Comparison of ENCODE assay signal across 1 cellular context in the genomic region with DNA sequence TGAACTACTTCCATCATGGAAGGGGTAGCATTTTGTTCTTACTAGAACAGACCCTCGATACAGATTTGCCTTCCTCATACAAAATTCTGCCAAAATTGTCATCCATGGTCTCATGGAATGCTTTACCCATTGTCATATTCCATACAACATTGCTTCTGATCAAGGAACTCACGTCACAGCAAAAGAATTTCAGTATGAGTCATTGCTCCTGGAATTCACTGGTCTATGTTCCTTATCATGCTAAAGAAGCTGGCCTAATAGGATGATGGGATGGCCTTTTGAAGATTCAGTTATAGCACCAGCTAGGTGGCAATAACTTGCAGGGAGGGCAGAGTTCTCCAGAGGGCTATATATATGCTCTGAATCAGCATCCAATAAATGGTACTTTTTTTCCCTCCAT.
TF ChIP-seq lines count a peak whose summit lies in the region.

No MANE protein-coding gene starts in this region.

TF ChIP-seq in K562, 482 proteins besides CTCF, POLR2A, EP300 and RAD21 (continued from another document and continues in another):
- TF ChIP-seq, protein P1, sequence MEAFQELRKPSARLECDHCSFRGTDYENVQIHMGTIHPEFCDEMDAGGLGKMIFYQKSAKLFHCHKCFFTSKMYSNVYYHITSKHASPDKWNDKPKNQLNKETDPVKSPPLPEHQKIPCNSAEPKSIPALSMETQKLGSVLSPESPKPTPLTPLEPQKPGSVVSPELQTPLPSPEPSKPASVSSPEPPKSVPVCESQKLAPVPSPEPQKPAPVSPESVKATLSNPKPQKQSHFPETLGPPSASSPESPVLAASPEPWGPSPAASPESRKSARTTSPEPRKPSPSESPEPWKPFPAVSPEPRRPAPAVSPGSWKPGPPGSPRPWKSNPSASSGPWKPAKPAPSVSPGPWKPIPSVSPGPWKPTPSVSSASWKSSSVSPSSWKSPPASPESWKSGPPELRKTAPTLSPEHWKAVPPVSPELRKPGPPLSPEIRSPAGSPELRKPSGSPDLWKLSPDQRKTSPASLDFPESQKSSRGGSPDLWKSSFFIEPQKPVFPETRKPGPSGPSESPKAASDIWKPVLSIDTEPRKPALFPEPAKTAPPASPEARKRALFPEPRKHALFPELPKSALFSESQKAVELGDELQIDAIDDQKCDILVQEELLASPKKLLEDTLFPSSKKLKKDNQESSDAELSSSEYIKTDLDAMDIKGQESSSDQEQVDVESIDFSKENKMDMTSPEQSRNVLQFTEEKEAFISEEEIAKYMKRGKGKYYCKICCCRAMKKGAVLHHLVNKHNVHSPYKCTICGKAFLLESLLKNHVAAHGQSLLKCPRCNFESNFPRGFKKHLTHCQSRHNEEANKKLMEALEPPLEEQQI (IDR thresholded peaks at IDR 0.05) = no peak
- no peak for TF ChIP-seq MCM2 (IDR thresholded peaks at IDR 0.05; ENCODE audit: low read depth)
- peak; percentile 79 for TF ChIP-seq TEAD2 (tag; IDR thresholded peaks at IDR 0.05)
- no peak for TF ChIP-seq GTF2A2 (tag; IDR thresholded peaks at IDR 0.05)
- TF ChIP-seq, protein P2, sequence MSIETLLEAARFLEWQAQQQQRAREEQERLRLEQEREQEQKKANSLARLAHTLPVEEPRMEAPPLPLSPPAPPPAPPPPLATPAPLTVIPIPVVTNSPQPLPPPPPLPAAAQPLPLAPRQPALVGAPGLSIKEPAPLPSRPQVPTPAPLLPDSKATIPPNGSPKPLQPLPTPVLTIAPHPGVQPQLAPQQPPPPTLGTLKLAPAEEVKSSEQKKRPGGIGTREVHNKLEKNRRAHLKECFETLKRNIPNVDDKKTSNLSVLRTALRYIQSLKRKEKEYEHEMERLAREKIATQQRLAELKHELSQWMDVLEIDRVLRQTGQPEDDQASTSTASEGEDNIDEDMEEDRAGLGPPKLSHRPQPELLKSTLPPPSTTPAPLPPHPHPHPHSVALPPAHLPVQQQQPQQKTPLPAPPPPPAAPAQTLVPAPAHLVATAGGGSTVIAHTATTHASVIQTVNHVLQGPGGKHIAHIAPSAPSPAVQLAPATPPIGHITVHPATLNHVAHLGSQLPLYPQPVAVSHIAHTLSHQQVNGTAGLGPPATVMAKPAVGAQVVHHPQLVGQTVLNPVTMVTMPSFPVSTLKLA (conservative IDR thresholded peaks at IDR 0.05) = no peak
- TF ChIP-seq SRSF1 (IDR thresholded peaks at IDR 0.05; ENCODE audit: low read depth, low read length) = no peak
- TF ChIP-seq CBX1 (IDR thresholded peaks at IDR 0.05; ENCODE audit: low read depth) = no peak
- TF ChIP-seq ZSCAN29 (IDR thresholded peaks at IDR 0.05) = no peak
- TF ChIP-seq, protein P3, sequence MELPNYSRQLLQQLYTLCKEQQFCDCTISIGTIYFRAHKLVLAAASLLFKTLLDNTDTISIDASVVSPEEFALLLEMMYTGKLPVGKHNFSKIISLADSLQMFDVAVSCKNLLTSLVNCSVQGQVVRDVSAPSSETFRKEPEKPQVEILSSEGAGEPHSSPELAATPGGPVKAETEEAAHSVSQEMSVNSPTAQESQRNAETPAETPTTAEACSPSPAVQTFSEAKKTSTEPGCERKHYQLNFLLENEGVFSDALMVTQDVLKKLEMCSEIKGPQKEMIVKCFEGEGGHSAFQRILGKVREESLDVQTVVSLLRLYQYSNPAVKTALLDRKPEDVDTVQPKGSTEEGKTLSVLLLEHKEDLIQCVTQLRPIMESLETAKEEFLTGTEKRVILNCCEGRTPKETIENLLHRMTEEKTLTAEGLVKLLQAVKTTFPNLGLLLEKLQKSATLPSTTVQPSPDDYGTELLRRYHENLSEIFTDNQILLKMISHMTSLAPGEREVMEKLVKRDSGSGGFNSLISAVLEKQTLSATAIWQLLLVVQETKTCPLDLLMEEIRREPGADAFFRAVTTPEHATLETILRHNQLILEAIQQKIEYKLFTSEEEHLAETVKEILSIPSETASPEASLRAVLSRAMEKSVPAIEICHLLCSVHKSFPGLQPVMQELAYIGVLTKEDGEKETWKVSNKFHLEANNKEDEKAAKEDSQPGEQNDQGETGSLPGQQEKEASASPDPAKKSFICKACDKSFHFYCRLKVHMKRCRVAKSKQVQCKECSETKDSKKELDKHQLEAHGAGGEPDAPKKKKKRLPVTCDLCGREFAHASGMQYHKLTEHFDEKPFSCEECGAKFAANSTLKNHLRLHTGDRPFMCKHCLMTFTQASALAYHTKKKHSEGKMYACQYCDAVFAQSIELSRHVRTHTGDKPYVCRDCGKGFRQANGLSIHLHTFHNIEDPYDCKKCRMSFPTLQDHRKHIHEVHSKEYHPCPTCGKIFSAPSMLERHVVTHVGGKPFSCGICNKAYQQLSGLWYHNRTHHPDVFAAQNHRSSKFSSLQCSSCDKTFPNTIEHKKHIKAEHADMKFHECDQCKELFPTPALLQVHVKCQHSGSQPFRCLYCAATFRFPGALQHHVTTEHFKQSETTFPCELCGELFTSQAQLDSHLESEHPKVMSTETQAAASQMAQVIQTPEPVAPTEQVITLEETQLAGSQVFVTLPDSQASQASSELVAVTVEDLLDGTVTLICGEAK (IDR thresholded peaks at IDR 0.05) = no peak
- TF ChIP-seq, protein P3 (CRISPR knock-in tag; IDR thresholded peaks at IDR 0.05) = no peak
- TF ChIP-seq, protein P4, sequence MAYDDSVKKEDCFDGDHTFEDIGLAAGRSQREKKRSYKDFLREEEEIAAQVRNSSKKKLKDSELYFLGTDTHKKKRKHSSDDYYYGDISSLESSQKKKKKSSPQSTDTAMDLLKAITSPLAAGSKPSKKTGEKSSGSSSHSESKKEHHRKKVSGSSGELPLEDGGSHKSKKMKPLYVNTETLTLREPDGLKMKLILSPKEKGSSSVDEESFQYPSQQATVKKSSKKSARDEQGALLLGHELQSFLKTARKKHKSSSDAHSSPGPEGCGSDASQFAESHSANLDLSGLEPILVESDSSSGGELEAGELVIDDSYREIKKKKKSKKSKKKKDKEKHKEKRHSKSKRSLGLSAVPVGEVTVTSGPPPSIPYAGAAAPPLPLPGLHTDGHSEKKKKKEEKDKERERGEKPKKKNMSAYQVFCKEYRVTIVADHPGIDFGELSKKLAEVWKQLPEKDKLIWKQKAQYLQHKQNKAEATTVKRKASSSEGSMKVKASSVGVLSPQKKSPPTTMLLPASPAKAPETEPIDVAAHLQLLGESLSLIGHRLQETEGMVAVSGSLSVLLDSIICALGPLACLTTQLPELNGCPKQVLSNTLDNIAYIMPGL (CRISPR knock-in tag; IDR thresholded peaks at IDR 0.05) = no peak
- TF ChIP-seq CC2D1A (IDR thresholded peaks at IDR 0.05) = peak; percentile 41; the same call in 1 of the 2 replicates
- no peak for TF ChIP-seq JUNB (CRISPR knock-in tag; conservative IDR thresholded peaks at IDR 0.05)
- no peak for TF ChIP-seq FOXK1 (CRISPR knock-in tag; IDR thresholded peaks at IDR 0.05; ENCODE audit: borderline replicate concordance)
- TF ChIP-seq, protein P5, sequence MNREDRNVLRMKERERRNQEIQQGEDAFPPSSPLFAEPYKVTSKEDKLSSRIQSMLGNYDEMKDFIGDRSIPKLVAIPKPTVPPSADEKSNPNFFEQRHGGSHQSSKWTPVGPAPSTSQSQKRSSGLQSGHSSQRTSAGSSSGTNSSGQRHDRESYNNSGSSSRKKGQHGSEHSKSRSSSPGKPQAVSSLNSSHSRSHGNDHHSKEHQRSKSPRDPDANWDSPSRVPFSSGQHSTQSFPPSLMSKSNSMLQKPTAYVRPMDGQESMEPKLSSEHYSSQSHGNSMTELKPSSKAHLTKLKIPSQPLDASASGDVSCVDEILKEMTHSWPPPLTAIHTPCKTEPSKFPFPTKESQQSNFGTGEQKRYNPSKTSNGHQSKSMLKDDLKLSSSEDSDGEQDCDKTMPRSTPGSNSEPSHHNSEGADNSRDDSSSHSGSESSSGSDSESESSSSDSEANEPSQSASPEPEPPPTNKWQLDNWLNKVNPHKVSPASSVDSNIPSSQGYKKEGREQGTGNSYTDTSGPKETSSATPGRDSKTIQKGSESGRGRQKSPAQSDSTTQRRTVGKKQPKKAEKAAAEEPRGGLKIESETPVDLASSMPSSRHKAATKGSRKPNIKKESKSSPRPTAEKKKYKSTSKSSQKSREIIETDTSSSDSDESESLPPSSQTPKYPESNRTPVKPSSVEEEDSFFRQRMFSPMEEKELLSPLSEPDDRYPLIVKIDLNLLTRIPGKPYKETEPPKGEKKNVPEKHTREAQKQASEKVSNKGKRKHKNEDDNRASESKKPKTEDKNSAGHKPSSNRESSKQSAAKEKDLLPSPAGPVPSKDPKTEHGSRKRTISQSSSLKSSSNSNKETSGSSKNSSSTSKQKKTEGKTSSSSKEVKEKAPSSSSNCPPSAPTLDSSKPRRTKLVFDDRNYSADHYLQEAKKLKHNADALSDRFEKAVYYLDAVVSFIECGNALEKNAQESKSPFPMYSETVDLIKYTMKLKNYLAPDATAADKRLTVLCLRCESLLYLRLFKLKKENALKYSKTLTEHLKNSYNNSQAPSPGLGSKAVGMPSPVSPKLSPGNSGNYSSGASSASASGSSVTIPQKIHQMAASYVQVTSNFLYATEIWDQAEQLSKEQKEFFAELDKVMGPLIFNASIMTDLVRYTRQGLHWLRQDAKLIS (CRISPR knock-in tag; IDR thresholded peaks at IDR 0.05) = no peak
- TF ChIP-seq YY1 (IDR thresholded peaks at IDR 0.05; ENCODE audit: borderline replicate concordance in 1 of 3, control insufficient read depth in 1 of 3, extremely low read depth in 1 of 3, insufficient read depth in 3 of 3, insufficient read length in 1 of 3, insufficient replicate concordance in 2 of 3, low read depth in 1 of 3, low read length in 2 of 3) = no peak
- peak; percentile 92 for TF ChIP-seq FOSL1 (tag; conservative IDR thresholded peaks at IDR 0.05)
- TF ChIP-seq RBM15 (IDR thresholded peaks at IDR 0.05; ENCODE audit: insufficient read depth, low read length) = no peak
- no peak for TF ChIP-seq KDM2B (CRISPR knock-in tag; IDR thresholded peaks at IDR 0.05)
- no peak for TF ChIP-seq ZBTB7A (IDR thresholded peaks at IDR 0.05; ENCODE audit: borderline replicate concordance, control insufficient read depth, low read depth, low read length)
- TF ChIP-seq TRIM28 (IDR thresholded peaks at IDR 0.05) = peak; percentile 68; the same call in 1 of the 2 replicates
- TF ChIP-seq ZNF766 (CRISPR knock-in tag; conservative IDR thresholded peaks at IDR 0.05) = no peak
- no peak for TF ChIP-seq THRAP3 (IDR thresholded peaks at IDR 0.05; ENCODE audit: borderline replicate concordance)
- TF ChIP-seq, protein P6, sequence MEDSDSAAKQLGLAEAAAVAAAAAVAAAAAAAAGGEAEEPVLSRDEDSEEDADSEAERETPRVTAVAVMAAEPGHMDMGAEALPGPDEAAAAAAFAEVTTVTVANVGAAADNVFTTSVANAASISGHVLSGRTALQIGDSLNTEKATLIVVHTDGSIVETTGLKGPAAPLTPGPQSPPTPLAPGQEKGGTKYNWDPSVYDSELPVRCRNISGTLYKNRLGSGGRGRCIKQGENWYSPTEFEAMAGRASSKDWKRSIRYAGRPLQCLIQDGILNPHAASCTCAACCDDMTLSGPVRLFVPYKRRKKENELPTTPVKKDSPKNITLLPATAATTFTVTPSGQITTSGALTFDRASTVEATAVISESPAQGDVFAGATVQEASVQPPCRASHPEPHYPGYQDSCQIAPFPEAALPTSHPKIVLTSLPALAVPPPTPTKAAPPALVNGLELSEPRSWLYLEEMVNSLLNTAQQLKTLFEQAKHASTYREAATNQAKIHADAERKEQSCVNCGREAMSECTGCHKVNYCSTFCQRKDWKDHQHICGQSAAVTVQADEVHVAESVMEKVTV (CRISPR knock-in tag; IDR thresholded peaks at IDR 0.05) = no peak
- no peak for TF ChIP-seq ASH1L (IDR thresholded peaks at IDR 0.05; ENCODE audit: borderline replicate concordance, low read depth, partially characterized antibody)
- TF ChIP-seq CBX2 (IDR thresholded peaks at IDR 0.05; ENCODE audit: insufficient read depth, low read length, poor library complexity, severe bottlenecking) = no peak
- TF ChIP-seq MCM5 (IDR thresholded peaks at IDR 0.05; ENCODE audit: low read depth) = no peak
- TF ChIP-seq TAF9B (IDR thresholded peaks at IDR 0.05; ENCODE audit: partially characterized antibody) = peak; percentile 42
- TF ChIP-seq TEAD4 (IDR thresholded peaks at IDR 0.05; ENCODE audit: low read length) = peak; percentile 90
- no peak for TF ChIP-seq TEAD4 (CRISPR knock-in tag; IDR thresholded peaks at IDR 0.05; ENCODE audit: borderline replicate concordance)
- TF ChIP-seq STAG1 (CRISPR knock-in tag; IDR thresholded peaks at IDR 0.05; ENCODE audit: borderline replicate concordance) = no peak
- no peak for TF ChIP-seq ZNF79 (CRISPR knock-in tag; IDR thresholded peaks at IDR 0.05; ENCODE audit: low read depth)
- no peak for TF ChIP-seq ZFP1 (CRISPR knock-in tag; IDR thresholded peaks at IDR 0.05)
- no peak for TF ChIP-seq HSF4 (CRISPR knock-in tag; IDR thresholded peaks at IDR 0.05; ENCODE audit: borderline replicate concordance)
- TF ChIP-seq XRCC5 (IDR thresholded peaks at IDR 0.05; ENCODE audit: low read depth, low read length) = no peak
- TF ChIP-seq ARID1B (IDR thresholded peaks at IDR 0.05) = peak; percentile 86
- TF ChIP-seq ZNF184 (CRISPR knock-in tag; IDR thresholded peaks at IDR 0.05) = no peak
- no peak for TF ChIP-seq ZNF41 (CRISPR knock-in tag; conservative IDR thresholded peaks at IDR 0.05)
- no peak for TF ChIP-seq ZNF436 (CRISPR knock-in tag; IDR thresholded peaks at IDR 0.05)
- TF ChIP-seq POLR2G (IDR thresholded peaks at IDR 0.05; ENCODE audit: low read depth, low read length) = no peak
- TF ChIP-seq U2AF1 (optimal IDR thresholded peaks at IDR 0.05; ENCODE audit: low read depth, low read length) = no peak
